8 cellular contexts compared by ENCODE assay signal in the genomic region with DNA sequence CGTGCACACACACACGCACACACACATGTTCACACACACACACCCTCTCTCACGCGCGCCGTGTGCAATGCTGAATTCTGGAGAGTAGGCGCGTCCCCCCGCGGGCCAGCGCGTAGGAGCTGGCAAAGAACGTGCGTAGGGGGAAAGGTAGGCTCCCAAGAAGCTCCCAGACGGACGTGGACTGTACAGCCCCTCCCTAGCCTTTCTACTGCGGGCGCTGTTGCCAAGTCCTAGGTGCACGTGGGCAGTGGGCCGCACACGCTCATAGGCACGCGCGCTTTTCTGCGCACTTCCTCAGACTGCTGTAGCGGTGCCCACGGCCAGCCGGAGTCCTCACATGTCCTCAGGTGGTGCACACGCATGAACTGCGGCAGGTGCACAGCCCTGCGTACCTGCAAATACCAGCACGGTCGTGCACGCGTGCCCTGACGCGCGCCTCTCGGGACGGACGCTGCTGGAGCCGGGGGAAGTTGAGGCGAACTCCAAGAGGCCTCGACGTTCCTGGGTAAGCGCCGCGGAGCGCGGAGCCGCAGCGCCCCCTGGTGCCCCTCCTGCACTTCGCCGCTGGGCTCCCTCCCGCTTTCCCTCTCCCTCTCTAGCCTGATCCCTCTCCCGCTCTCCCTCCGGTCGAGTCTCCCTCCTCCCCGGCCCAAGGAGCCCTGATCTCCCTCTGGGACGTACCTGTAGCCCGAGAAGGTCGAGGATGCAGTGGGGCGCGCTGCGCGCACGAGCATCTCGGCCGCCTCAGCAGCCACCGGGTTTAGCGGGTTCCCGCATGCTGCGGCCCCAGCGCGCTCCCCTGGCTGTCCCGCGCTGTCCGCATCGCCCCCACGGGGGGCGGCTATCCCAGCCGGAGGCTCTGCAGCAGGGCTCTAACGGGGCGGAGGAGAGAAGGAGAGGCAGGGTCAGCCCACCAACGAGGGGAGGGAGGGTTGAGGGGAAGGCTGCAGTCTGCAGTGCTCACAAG. TPM values are rescaled to one million over a fixed set of nuclear protein-coding genes. Genes with fewer than 3 reads are reported as not detected.
A peak's percentile ranks its signal among the peaks of the same experiment; 100 is the strongest.
DNase-seq lines count a peak whose midpoint lies in the region; ATAC-seq and TF ChIP-seq lines count a peak whose summit lies in the region.

No MANE protein-coding gene starts in this region.

- H3F3A ChIP-seq in neural progenitor cell (ENCODE audit: low read depth) = peaks cover 5% of the 10 kb centered on the region

- H3K4me1 ChIP-seq in gastroesophageal sphincter = peaks cover 0 to 51% (median 20%) of the 10 kb centered on the region in 3 donors
- H3K4me1 ChIP-seq in neural progenitor cell = no peaks in the 10 kb centered on the region
- H3K4me1 ChIP-seq in upper lobe of left lung = peaks cover 22 to 30% (median 24%) of the 10 kb centered on the region in 4 donors

- ATAC-seq in gastroesophageal sphincter (peak; percentile 83), upper lobe of left lung (ENCODE audit: low FRiP score in 2 of 2) (peak; percentile 88 to 92), GM18517 (IDR thresholded peaks at IDR 0.05; ENCODE audit: unreplicated experiment) (no peak)

- TF ChIP-seq CTCF in gastroesophageal sphincter (IDR thresholded peaks at IDR 0.05) (peak; percentile 93 to 95 (median 94)), neural progenitor cell (IDR thresholded peaks at IDR 0.05) (peak; percentile 88), upper lobe of left lung (IDR thresholded peaks at IDR 0.05) (peak; percentile 70 to 96 (median 90))

- peak overlapping the region; percentile 83 for H2AFZ ChIP-seq in neural progenitor cell (replicated peaks)

- DNase-seq in C1 segment of cervical spinal cord (lab: John Stamatoyannopoulos, UW) (peak in 12 of 14 donors; percentile 29 to 86 (median 45)), GM19238 (ENCODE audit: insufficient read length, low spot score) (peak; percentile 72), M059J (ENCODE audit: low read depth) (peak; percentile 77), neural progenitor cell (ENCODE audit: low spot score) (peak; percentile 89), upper lobe of left lung (peak; percentile 48 to 95)
- DNase-seq in activated naive CD4-positive, alpha-beta T cell treated with Interleukin-2 at 50 U/mL for 16 hours = peak; percentile 4

- H3K4me3 ChIP-seq in gastroesophageal sphincter (peak overlapping the region; percentile 31 to 60), neural progenitor cell (peak overlapping the region; percentile 58), upper lobe of left lung (peak overlapping the region in 3 of 4 donors; percentile 1 to 37 (median 30))

- H3K9me3 ChIP-seq in gastroesophageal sphincter = no peaks in the 10 kb centered on the region
- no peaks in the 10 kb centered on the region for H3K9me3 ChIP-seq in neural progenitor cell (ENCODE audit: low read depth)
- H3K9me3 ChIP-seq in upper lobe of left lung = no peaks in the 10 kb centered on the region

- H3K27ac ChIP-seq in gastroesophageal sphincter = peak overlapping the region in 2 of 4 donors; percentile 50 to 68
- no peak overlapping the region for H3K27ac ChIP-seq in neural progenitor cell
- H3K27ac ChIP-seq in upper lobe of left lung = no peak overlapping the region

- no peak for TF ChIP-seq EP300 in gastroesophageal sphincter (IDR thresholded peaks at IDR 0.05)
- no peak for TF ChIP-seq EP300 in upper lobe of left lung (IDR thresholded peaks at IDR 0.05)

- H3K4me3 Mint-ChIP-seq in neural progenitor cell = peak overlapping the region; percentile 81

- H3K4me2 ChIP-seq in neural progenitor cell = peak overlapping the region; percentile 93

- H3K4me1 Mint-ChIP-seq in neural progenitor cell = peaks cover 19% of the 10 kb centered on the region

- H4K20me1 ChIP-seq in neural progenitor cell (ENCODE audit: low read depth) = peaks cover 4% of the 10 kb centered on the region

- peaks cover 2% of the 10 kb centered on the region for H3K9me3 Mint-ChIP-seq in neural progenitor cell

- H3K27me3 ChIP-seq in gastroesophageal sphincter (peaks cover 43% of the 10 kb centered on the region), neural progenitor cell (peaks cover 56% of the 10 kb centered on the region), upper lobe of left lung (peaks cover 0 to 43% (median 16%) of the 10 kb centered on the region in 4 donors)

- H3K27me3 Mint-ChIP-seq in neural progenitor cell (ENCODE audit: insufficient read depth, low read depth) = peaks cover 36% of the 10 kb centered on the region

- no peak overlapping the region for H3K9ac ChIP-seq in neural progenitor cell

- no peaks in the 10 kb centered on the region for H3K36me3 Mint-ChIP-seq in neural progenitor cell

- no peaks in the 10 kb centered on the region for H3K36me3 ChIP-seq in gastroesophageal sphincter
- no peaks in the 10 kb centered on the region for H3K36me3 ChIP-seq in neural progenitor cell
- no peaks in the 10 kb centered on the region for H3K36me3 ChIP-seq in upper lobe of left lung

- no peak overlapping the region for H3K27ac Mint-ChIP-seq in neural progenitor cell

- 0% methylated on average over 8 of the region's 85 CpGs; no CpG with 5 or more reads in 1 of the 2 donors for WGBS in gastroesophageal sphincter (ENCODE audit: low coverage in 1 of 2), 2 donors
- 2% methylated on average over 53 of the region's 85 CpGs; no CpG with 5 or more reads in 1 of the 2 donors for WGBS in upper lobe of left lung, 2 donors

- H3K79me2 ChIP-seq in neural progenitor cell (ENCODE audit: low read depth) = no peaks in the 10 kb centered on the region

- TF ChIP-seq POLR2A in gastroesophageal sphincter (IDR thresholded peaks at IDR 0.05) (no peak), upper lobe of left lung (IDR thresholded peaks at IDR 0.05) (no peak)

RNA-seq across cellular contexts. Expression of a gene that starts 0.7 kb away (rescaled TPM):
- 8.6 and 9.8 TPM in 2 replicates for total RNA-seq in M059J (2014; rRNA removed; shearing (Covaris generic))
- 10 to 100 TPM in 2 of 4 donors, 1 to 10 TPM in 1, under 1 TPM in 1; 0.25 to 26.1 (median 13.5) TPM for total RNA-seq in gastroesophageal sphincter
- 1.6 and 1.8 TPM in 2 replicates for total RNA-seq in neural progenitor cell (ENCODE audit: low replicate concordance)
- under 1 TPM in 3 of 6 donors, not detected in 3; 0.11 to 0.57 (median 0.30) TPM for total RNA-seq in upper lobe of left lung

Comparison
In these comparisons a context has a peak if more than half of its experiments do, and no peak if none do; other contexts are left out.
1. DNase-seq: peak in every context shown above with its lines; median percentile 89 in neural progenitor cell; 77 in M059J; 72 in GM19238; 72 in upper lobe of left lung; 45 in C1 segment of cervical spinal cord; 4 in activated naive CD4-positive, alpha-beta T cell treated with Interleukin-2 at 50 U/mL for 16 hours.